Comparison of ENCODE assay signal across 28 cellular contexts in genomic region chr3:26264708-26265107, GRCh38.
"Had no signal": no experiment of that assay in that cellular context is flagged by ENCODE, and none has a peak within 500 bp of the region (broad histone marks: within the 10 kb centered on the region; RNA-seq: fewer than 3 reads in every experiment).

No MANE protein-coding gene starts in this region.

- H3K4me3 Mint-ChIP-seq: stimulated activated effector memory CD8-positive, alpha-beta T cell treated with anti-CD3 and anti-CD28 coated beads, Interleukin-12 subunit alpha, Interleukin-12 subunit beta, amount 100 ng/mL, for 72 hours; stimulated activated memory B cell treated with anti-CD40 and anti-IgM and Interleukin-4, amounts not matched to agents 10 μg/mL and 1 μg/mL and 100 μg/mL, for 72 hours; stimulated activated naive B cell treated with anti-CD40 and anti-IgM and Interleukin-4, amounts not matched to agents 10 μg/mL and 1 μg/mL and 100 μg/mL, for 72 hours; stimulated activated naive CD8-positive, alpha-beta T cell treated with anti-CD3 and anti-CD28 coated beads, Interleukin-15, amount 100 ng/mL, for 72 hours; stimulated activated naive CD8-positive, alpha-beta T cell treated with anti-CD3 and anti-CD28 coated beads, Interleukin-15, Interleukin-2, amounts not matched to agents 100 ng/mL and 50 ng/mL, for 24 hours; type B pancreatic cell had no signal

- H3K4me3 ChIP-seq: stomach, suprapubic skin, testis, thoracic aorta, thyroid gland, tibial artery, tibial nerve, transverse colon, upper lobe of left lung, upper lobe of right lung, uterus, vagina had no signal

- ATAC-seq: stimulated activated effector memory CD8-positive, alpha-beta T cell treated with anti-CD3 and anti-CD28 coated beads, Interleukin-12 subunit alpha, Interleukin-12 subunit beta, amount 100 ng/mL, for 72 hours; stimulated activated memory B cell treated with anti-CD40 and anti-IgM and Interleukin-4, amounts not matched to agents 10 μg/mL and 1 μg/mL and 100 μg/mL, for 72 hours; stimulated activated naive B cell treated with anti-CD40 and anti-IgM and Interleukin-4, amounts not matched to agents 10 μg/mL and 1 μg/mL and 100 μg/mL, for 72 hours; stimulated activated naive CD8-positive, alpha-beta T cell treated with anti-CD3 and anti-CD28 coated beads, Interleukin-15, amount 100 ng/mL, for 72 hours; stimulated activated naive CD8-positive, alpha-beta T cell treated with anti-CD3 and anti-CD28 coated beads, Interleukin-15, Interleukin-2, amounts not matched to agents 100 U/mL and 50 U/mL, for 24 hours; upper lobe of right lung had no signal

- H3K4me1 Mint-ChIP-seq: stimulated activated effector memory CD8-positive, alpha-beta T cell treated with anti-CD3 and anti-CD28 coated beads, Interleukin-12 subunit alpha, Interleukin-12 subunit beta, amount 100 ng/mL, for 72 hours; stimulated activated memory B cell treated with anti-CD40 and anti-IgM and Interleukin-4, amounts not matched to agents 10 μg/mL and 1 μg/mL and 100 μg/mL, for 72 hours; stimulated activated naive B cell treated with anti-CD40 and anti-IgM and Interleukin-4, amounts not matched to agents 10 μg/mL and 1 μg/mL and 100 μg/mL, for 72 hours; stimulated activated naive CD8-positive, alpha-beta T cell treated with anti-CD3 and anti-CD28 coated beads, Interleukin-15, amount 100 ng/mL, for 72 hours had no signal

- H3K36me3 Mint-ChIP-seq: stimulated activated effector memory CD8-positive, alpha-beta T cell treated with anti-CD3 and anti-CD28 coated beads, Interleukin-12 subunit alpha, Interleukin-12 subunit beta, amount 100 ng/mL, for 72 hours; stimulated activated memory B cell treated with anti-CD40 and anti-IgM and Interleukin-4, amounts not matched to agents 10 μg/mL and 1 μg/mL and 100 μg/mL, for 72 hours; stimulated activated naive B cell treated with anti-CD40 and anti-IgM and Interleukin-4, amounts not matched to agents 10 μg/mL and 1 μg/mL and 100 μg/mL, for 72 hours; type B pancreatic cell had no signal

- DNase-seq: stimulated activated CD4-positive, alpha-beta T cell treated with anti-CD3 and anti-CD28 coated beads, Interleukin-2, amount 100 ng/mL, for 48 hours; stimulated activated CD4-positive, alpha-beta T cell treated with anti-CD3 and anti-CD28 coated beads, Interleukin-4, amount 100 ng/mL, for 1 hour; stimulated activated CD4-positive, alpha-beta T cell treated with anti-CD3 and anti-CD28 coated beads, Interleukin-4, amount 100 ng/mL, for 24 hours; stimulated activated CD4-positive, alpha-beta T cell treated with anti-CD3 and anti-CD28 coated beads, Interleukin-4, amount 100 ng/mL, for 4 hours; stimulated activated CD8-positive, alpha-beta memory T cell treated with anti-CD3 and anti-CD28 coated beads, Interleukin-4, amount 100 ng/mL, for 48 hours; stimulated activated naive B cell treated with anti-CD40 and anti-IgM and Interleukin-4, amounts not matched to agents 10 μg/mL and 1 μg/mL and 100 μg/mL, for 72 hours; stimulated activated naive CD4-positive, alpha-beta T cell; stimulated activated naive CD4-positive, alpha-beta T cell treated with Interleukin-2 at 50 U/mL for 16 hours; stimulated activated naive CD8-positive, alpha-beta T cell treated with anti-CD3 and anti-CD28 coated beads, Interleukin-15, amount 100 ng/mL, for 72 hours; stimulated activated naive CD8-positive, alpha-beta T cell treated with anti-CD3 and anti-CD28 coated beads, Interleukin-15, Interleukin-2, amounts not matched to agents 100 U/mL and 50 U/mL, for 24 hours; stomach; substantia nigra; testis; thyroid gland; tibial artery; transverse colon; trophoblast cell; upper lobe of left lung; upper lobe of right lung; uterus had no signal

- H3K4me1 ChIP-seq: stomach, suprapubic skin, testis, thyroid gland, transverse colon, upper lobe of left lung, upper lobe of right lung, uterus, vagina had no signal

- H3K27me3 Mint-ChIP-seq: stimulated activated memory B cell treated with anti-CD40 and anti-IgM and Interleukin-4, amounts not matched to agents 10 μg/mL and 1 μg/mL and 100 μg/mL, for 72 hours; stimulated activated naive B cell treated with anti-CD40 and anti-IgM and Interleukin-4, amounts not matched to agents 10 μg/mL and 1 μg/mL and 100 μg/mL, for 72 hours; stimulated activated naive CD8-positive, alpha-beta T cell treated with anti-CD3 and anti-CD28 coated beads, Interleukin-15, amount 100 ng/mL, for 72 hours; stimulated activated naive CD8-positive, alpha-beta T cell treated with anti-CD3 and anti-CD28 coated beads, Interleukin-15, Interleukin-2, amounts not matched to agents 100 ng/mL and 50 ng/mL, for 24 hours; type B pancreatic cell had no signal

- H3K27ac ChIP-seq: stomach, suprapubic skin, testis, thoracic aorta, thyroid gland, tibial artery, tibial nerve, transverse colon, upper lobe of left lung, upper lobe of right lung, uterus, vagina had no signal

- H3K9me3 ChIP-seq: stomach, suprapubic skin, testis, thoracic aorta, thyroid gland, tibial artery, tibial nerve, transverse colon, upper lobe of left lung, upper lobe of right lung, uterus, vagina had no signal

- H3K27ac Mint-ChIP-seq: stimulated activated effector memory CD8-positive, alpha-beta T cell treated with anti-CD3 and anti-CD28 coated beads, Interleukin-12 subunit alpha, Interleukin-12 subunit beta, amount 100 ng/mL, for 72 hours; stimulated activated memory B cell treated with anti-CD40 and anti-IgM and Interleukin-4, amounts not matched to agents 10 μg/mL and 1 μg/mL and 100 μg/mL, for 72 hours; stimulated activated naive B cell treated with anti-CD40 and anti-IgM and Interleukin-4, amounts not matched to agents 10 μg/mL and 1 μg/mL and 100 μg/mL, for 72 hours; stimulated activated naive CD8-positive, alpha-beta T cell treated with anti-CD3 and anti-CD28 coated beads, Interleukin-15, amount 100 ng/mL, for 72 hours; stimulated activated naive CD8-positive, alpha-beta T cell treated with anti-CD3 and anti-CD28 coated beads, Interleukin-15, Interleukin-2, amounts not matched to agents 100 ng/mL and 50 ng/mL, for 24 hours; type B pancreatic cell had no signal

- H3K9me3 Mint-ChIP-seq: stimulated activated memory B cell treated with anti-CD40 and anti-IgM and Interleukin-4, amounts not matched to agents 10 μg/mL and 1 μg/mL and 100 μg/mL, for 72 hours; stimulated activated naive B cell treated with anti-CD40 and anti-IgM and Interleukin-4, amounts not matched to agents 10 μg/mL and 1 μg/mL and 100 μg/mL, for 72 hours; stimulated activated naive CD8-positive, alpha-beta T cell treated with anti-CD3 and anti-CD28 coated beads, Interleukin-15, Interleukin-2, amounts not matched to agents 100 ng/mL and 50 ng/mL, for 24 hours; type B pancreatic cell had no signal

- H3K27me3 ChIP-seq: stomach, suprapubic skin, testis, thyroid gland, tibial artery, tibial nerve, transverse colon, upper lobe of left lung, upper lobe of right lung, uterus, vagina had no signal

- H3K36me3 ChIP-seq: stomach, suprapubic skin, thoracic aorta, thyroid gland, tibial artery, tibial nerve, transverse colon, upper lobe of left lung, upper lobe of right lung, uterus, vagina had no signal
